In the genomic region with DNA sequence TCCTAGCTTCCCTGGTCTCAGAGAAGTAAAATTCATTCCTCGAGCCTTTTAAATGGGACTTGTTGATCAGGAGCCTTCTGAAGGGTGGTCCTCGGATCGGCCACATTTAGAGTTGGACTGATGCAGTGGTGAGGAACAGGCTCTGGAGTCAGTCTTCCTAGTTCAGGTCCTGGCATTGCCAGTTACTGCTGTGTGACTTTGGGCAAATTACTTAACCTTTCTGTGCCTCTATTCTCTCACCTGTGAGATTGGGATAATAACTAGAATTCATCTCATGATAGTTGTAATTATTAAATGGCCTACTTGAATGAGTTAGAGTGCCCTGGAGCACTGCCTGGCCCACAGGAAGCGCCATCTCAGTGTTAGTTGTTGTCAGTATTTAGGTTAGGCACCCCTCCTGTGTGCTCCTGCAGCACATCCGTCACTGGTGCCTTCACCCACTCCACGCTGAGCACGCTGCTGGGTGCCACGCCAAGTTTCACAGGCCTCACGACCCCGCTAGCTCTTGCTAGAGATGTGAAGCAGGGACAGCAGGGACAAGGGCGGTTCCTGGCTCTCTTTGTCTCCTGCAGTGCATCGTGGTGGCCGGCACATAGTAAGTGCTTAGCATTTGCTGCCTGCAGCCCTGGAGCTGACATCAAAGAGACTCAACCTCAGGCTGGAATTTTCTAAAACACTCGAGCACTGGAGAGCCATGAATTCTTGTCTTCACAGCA, we compare ENCODE assay signal across 17 cellular contexts.
"Had no signal": no experiment of that assay in that cellular context is flagged by ENCODE, and none has a peak within 500 bp of the region (broad histone marks: within the 10 kb centered on the region; RNA-seq: fewer than 3 reads in every experiment).

No MANE protein-coding gene starts in this region.

- H3K9me3 Mint-ChIP-seq: activated naive CD4-positive, alpha-beta T cell treated with anti-CD3 and anti-CD28 coated beads, Interleukin-2, amount 50 U/mL, for 24 hours; activated T-helper 17 cell treated with anti-CD3 and anti-CD28 coated beads, Interleukin-2, amount 50 U/mL, for 72 hours had no signal

- H3K27me3 Mint-ChIP-seq: activated CD4-positive, alpha-beta T cell treated with anti-CD3 and anti-CD28 coated beads for 36 hours; activated naive CD4-positive, alpha-beta T cell treated with anti-CD3 and anti-CD28 coated beads, Interleukin-2, amount 50 U/mL, for 24 hours; activated T-helper 17 cell treated with anti-CD3 and anti-CD28 coated beads, Interleukin-2, amount 50 U/mL, for 72 hours; memory B cell; naive thymus-derived CD4-positive, alpha-beta T cell had no signal

- H3K4me3 ChIP-seq: adrenal gland, cardiac muscle cell, gastroesophageal sphincter, mucosa of descending colon, skin epidermis, upper lobe of left lung had no signal

- H3K4me1 ChIP-seq: adrenal gland, gastroesophageal sphincter, upper lobe of left lung had no signal

- H3K4me3 Mint-ChIP-seq: activated CD4-positive, alpha-beta T cell treated with anti-CD3 and anti-CD28 coated beads for 36 hours; activated naive CD4-positive, alpha-beta T cell treated with anti-CD3 and anti-CD28 coated beads, Interleukin-2, amount 50 U/mL, for 24 hours; activated T-helper 17 cell treated with anti-CD3 and anti-CD28 coated beads, Interleukin-2, amount 50 U/mL, for 72 hours; memory B cell; naive thymus-derived CD4-positive, alpha-beta T cell had no signal

- H3K27ac Mint-ChIP-seq: activated CD4-positive, alpha-beta T cell treated with anti-CD3 and anti-CD28 coated beads for 36 hours; activated naive CD4-positive, alpha-beta T cell treated with anti-CD3 and anti-CD28 coated beads, Interleukin-2, amount 50 U/mL, for 24 hours; activated T-helper 17 cell treated with anti-CD3 and anti-CD28 coated beads, Interleukin-2, amount 50 U/mL, for 72 hours; memory B cell; naive thymus-derived CD4-positive, alpha-beta T cell had no signal

- H3K27me3 ChIP-seq: adrenal gland, cardiac muscle cell, gastroesophageal sphincter, neutrophil, upper lobe of left lung had no signal

- H3K36me3 ChIP-seq: adrenal gland, cardiac muscle cell, gastroesophageal sphincter, neutrophil, upper lobe of left lung had no signal

- ATAC-seq: activated CD4-positive, alpha-beta T cell treated with anti-CD3 and anti-CD28 coated beads for 36 hours; activated T-helper 17 cell treated with anti-CD3 and anti-CD28 coated beads, Interleukin-2, amount 50 U/mL, for 72 hours; gastroesophageal sphincter; left colon; mucosa of descending colon; naive thymus-derived CD4-positive, alpha-beta T cell; SK-N-SH treated with all-trans-retinoic acid at 6 μM for 48 hours; stimulated activated naive CD8-positive, alpha-beta T cell treated with anti-CD3 and anti-CD28 coated beads, Interleukin-15, Interleukin-2, amounts not matched to agents 100 U/mL and 50 U/mL, for 24 hours had no signal

- DNase-seq: activated CD4-positive, alpha-beta T cell treated with anti-CD3 and anti-CD28 coated beads for 36 hours; adrenal gland; erythroblast; left colon; mucosa of descending colon; naive thymus-derived CD4-positive, alpha-beta T cell; retina; stimulated activated naive CD8-positive, alpha-beta T cell treated with anti-CD3 and anti-CD28 coated beads, Interleukin-15, Interleukin-2, amounts not matched to agents 100 U/mL and 50 U/mL, for 24 hours; upper lobe of left lung had no signal

- H3K27ac ChIP-seq: adrenal gland, cardiac muscle cell, gastroesophageal sphincter, neutrophil, skin epidermis, upper lobe of left lung had no signal

- H3K9me3 ChIP-seq: adrenal gland, gastroesophageal sphincter, mucosa of descending colon, neutrophil had no signal
